ENCODE assay signal across 18 cellular contexts in genomic region chr14:95331708-95332408, GRCh38. TPM values are rescaled to one million over a fixed set of nuclear protein-coding genes. Genes with fewer than 3 reads are reported as not detected.
DNase-seq lines count a peak whose midpoint lies in the region; ATAC-seq and TF ChIP-seq lines count a peak whose summit lies in the region.
"Had no signal": no experiment of that assay in that cellular context is flagged by ENCODE, and none has a peak within 500 bp of the region (broad histone marks: within the 10 kb centered on the region; RNA-seq: fewer than 3 reads in every experiment).

No MANE protein-coding gene starts in this region.

- no TSS peak for BruUV-seq in MCF 10A (replicated peaks; lab: Mats Ljungman, UMichigan)

- H3K27me3 Mint-ChIP-seq in MCF 10A (ENCODE audit: insufficient read depth, unreplicated experiment) (no peaks in the 10 kb centered on the region), endodermal cell (ENCODE audit: insufficient read depth) (peaks cover 9% of the 10 kb centered on the region)

- H2BK15ac ChIP-seq in neuronal stem cell (ENCODE audit: low read length): peak overlapping the region; percentile 9

- no peak overlapping the region for H3K4me2 ChIP-seq in neuronal stem cell (ENCODE audit: insufficient read depth, low read length, poor library complexity, severe bottlenecking)
- H3K4me2 ChIP-seq: BLaER1 had no signal

- peak; percentile 62 to 84 (median 82) for ATAC-seq in right lobe of liver

- POLR2A ChIA-PET in MCF 10A (lab: Yijun Ruan, JAX): no interaction called here

- WGBS in endodermal cell (ENCODE audit: insufficient coverage in 1 of 2, insufficient read length in 1 of 2), 2 experiments: 89 to 92% methylated on average over 8 to 10 of the region's 10 CpGs
- WGBS in right lobe of liver (ENCODE audit: insufficient coverage, low coverage, low lambda C conversion rate, missing lambda C conversion rate): 50% methylated on average over 4 of the region's 10 CpGs
- no CpG with 5 or more reads among the region's 10 CpGs for WGBS in neuronal stem cell (ENCODE audit: extremely low coverage in 2 of 2, insufficient read length in 2 of 2, insufficient replicate concordance in 1 of 2), 2 donors

- intact Hi-C loops in breast epithelium (cut with DNase I; ENCODE audit: low total_unique reads): no loop called here
- intact Hi-C loops in MCF 10A (cut with micrococcal nuclease): no loop called here
- intact Hi-C loops in right lobe of liver (cut with DNase I): no loop called here

- H3K4ac ChIP-seq in neuronal stem cell (ENCODE audit: low read length): no peak overlapping the region

- H3K4me3 ChIP-seq in breast epithelium (no peak overlapping the region), endodermal cell (ENCODE audit: low read length) (no peak overlapping the region), right lobe of liver (no peak overlapping the region), neuronal stem cell (ENCODE audit: low read length in 2 of 2) (no peak overlapping the region)
- H3K4me3 ChIP-seq: BLaER1, GM23248, HAP-1 had no signal

- H3K36me3 ChIP-seq in breast epithelium (no peaks in the 10 kb centered on the region), endodermal cell (ENCODE audit: control insufficient read depth, insufficient read depth, low read length) (no peaks in the 10 kb centered on the region), right lobe of liver (no peaks in the 10 kb centered on the region), neuronal stem cell (replicated peaks in 1 of 2; ENCODE audit: control insufficient read depth in 2 of 2, insufficient read depth in 2 of 2, low read length in 2 of 2) (no peaks in the 10 kb centered on the region)
- H3K36me3 ChIP-seq: BLaER1, HAP-1 had no signal

- no peak overlapping the region for H4K91ac ChIP-seq in neuronal stem cell (ENCODE audit: low read depth, low read length, poor library complexity)

- no peak overlapping the region for H2BK12ac ChIP-seq in neuronal stem cell (ENCODE audit: low read length)

- H3K9ac ChIP-seq in endodermal cell (ENCODE audit: extremely low read depth, low read length, poor library complexity, severe bottlenecking): no peak overlapping the region
- H3K9ac ChIP-seq in neuronal stem cell (ENCODE audit: low read depth, low read length, poor library complexity): no peak overlapping the region
- H3K9ac ChIP-seq: BLaER1, GM23248 had no signal

- H2BK5ac ChIP-seq in neuronal stem cell (ENCODE audit: low read length): no peak overlapping the region

- H3K36me3 Mint-ChIP-seq in MCF 10A (ENCODE audit: insufficient read depth, unreplicated experiment) (no peaks in the 10 kb centered on the region), endodermal cell (ENCODE audit: low read depth) (no peaks in the 10 kb centered on the region)
- H3K36me3 Mint-ChIP-seq: CD8-positive, alpha-beta memory T cell had no signal

- no peak overlapping the region for H2BK120ac ChIP-seq in neuronal stem cell (ENCODE audit: low read depth, low read length)

- no peak overlapping the region for H3K27ac Mint-ChIP-seq in MCF 10A (ENCODE audit: low read depth, unreplicated experiment)
- no peak overlapping the region for H3K27ac Mint-ChIP-seq in endodermal cell
- H3K27ac Mint-ChIP-seq: HFFc6 had no signal

- H3K23ac ChIP-seq in neuronal stem cell (ENCODE audit: low read depth, low read length, poor library complexity): no peak overlapping the region

- peak overlapping the region; percentile 30 for H2AK5ac ChIP-seq in neuronal stem cell (ENCODE audit: low read depth, low read length)

- no peak for DNase-seq in breast epithelium (ENCODE audit: low spot score in 2 of 2)
- DNase-seq in MCF 10A (ENCODE audit: unreplicated experiment): no peak
- DNase-seq in endodermal cell: peak; percentile 21
- DNase-seq in right lobe of liver: peak in 2 of 3 donors; percentile 70 to 84
- no peak for DNase-seq in neuronal stem cell (ENCODE audit: low spot score)
- DNase-seq in stimulated activated CD4-positive, alpha-beta T cell treated with anti-CD3 and anti-CD28 coated beads, Interleukin-12 subunit alpha, Interleukin-12 subunit beta, amount 100 ng/mL, for 4 hours: no peak
- no peak for DNase-seq in H4 (ENCODE audit: low spot score)
- DNase-seq in NCI-H526 (lab: John Stamatoyannopoulos, UW): no peak
- DNase-seq: 8988T; AML-193; Caco-2; CD8-positive, alpha-beta memory T cell; DND-41; GDM1; GM23248; HFFc6 had no signal

- H2AFZ ChIP-seq in neuronal stem cell (ENCODE audit: low read length): no peak overlapping the region
- H2AFZ ChIP-seq: GM23248 had no signal

- H3K9me3 ChIP-seq in breast epithelium: peaks cover 0 to 4% of the 10 kb centered on the region in 2 donors
- H3K9me3 ChIP-seq in endodermal cell (ENCODE audit: control insufficient read depth, low read length): peaks cover 6% of the 10 kb centered on the region
- no peaks in the 10 kb centered on the region for H3K9me3 ChIP-seq in right lobe of liver
- H3K9me3 ChIP-seq in neuronal stem cell (replicated peaks in 1 of 2; ENCODE audit: control insufficient read depth in 2 of 2, insufficient read depth in 1 of 2, low read depth in 1 of 2, low read length in 2 of 2): peaks cover 1 to 8% of the 10 kb centered on the region in 2 donors
- H3K9me3 ChIP-seq: Caco-2, HAP-1 had no signal

- H4K8ac ChIP-seq in neuronal stem cell (ENCODE audit: low read depth, low read length): no peak overlapping the region

- H3K27me3 ChIP-seq in breast epithelium (no peaks in the 10 kb centered on the region), endodermal cell (ENCODE audit: control insufficient read depth, insufficient read depth, low read length, poor library complexity, severe bottlenecking) (no peaks in the 10 kb centered on the region), right lobe of liver (no peaks in the 10 kb centered on the region), neuronal stem cell (ENCODE audit: control insufficient read depth in 3 of 3, insufficient read depth in 3 of 3, low read depth in 1 of 3, low read length in 3 of 3) (peaks cover 0 to 6% (median 0%) of the 10 kb centered on the region in 3 experiments)
- H3K27me3 ChIP-seq: BLaER1 had no signal

- peak overlapping the region; percentile 28 for H3K14ac ChIP-seq in neuronal stem cell (ENCODE audit: low read length)

- H3K4me1 ChIP-seq in breast epithelium (peaks cover 0 to 5% of the 10 kb centered on the region in 2 donors), endodermal cell (ENCODE audit: control insufficient read depth, insufficient read depth, low read length) (no peaks in the 10 kb centered on the region), right lobe of liver (peaks cover 0 to 21% (median 6%) of the 10 kb centered on the region in 4 donors), neuronal stem cell (ENCODE audit: control insufficient read depth in 2 of 2, insufficient read depth in 1 of 2, low read depth in 1 of 2, low read length in 2 of 2) (peaks cover 0 to 4% of the 10 kb centered on the region in 2 donors)
- H3K4me1 ChIP-seq: Caco-2, HAP-1 had no signal

- no peak for TF ChIP-seq POLR2A in breast epithelium (IDR thresholded peaks at IDR 0.05)
- TF ChIP-seq POLR2A in right lobe of liver (IDR thresholded peaks at IDR 0.05): no peak

- H3K4me1 Mint-ChIP-seq in MCF 10A (ENCODE audit: insufficient read depth, unreplicated experiment): peaks cover 13% of the 10 kb centered on the region
- no peaks in the 10 kb centered on the region for H3K4me1 Mint-ChIP-seq in endodermal cell
- H3K4me1 Mint-ChIP-seq: CD8-positive, alpha-beta memory T cell had no signal

- H3K79me1 ChIP-seq in neuronal stem cell (ENCODE audit: low read depth, low read length): no peaks in the 10 kb centered on the region

- H3K9me3 Mint-ChIP-seq in MCF 10A (ENCODE audit: unreplicated experiment) (no peaks in the 10 kb centered on the region), endodermal cell (peaks cover 10% of the 10 kb centered on the region)
- H3K9me3 Mint-ChIP-seq: CD8-positive, alpha-beta memory T cell had no signal

- CTCF ChIA-PET in MCF 10A (lab: Yijun Ruan, JAX): no interaction called here

- H3K4me3 Mint-ChIP-seq in MCF 10A (ENCODE audit: unreplicated experiment): no peak overlapping the region
- H3K4me3 Mint-ChIP-seq in endodermal cell: no peak overlapping the region
- H3K4me3 Mint-ChIP-seq: CD8-positive, alpha-beta memory T cell; HFFc6 had no signal

- H3K27ac ChIP-seq in breast epithelium (peak overlapping the region; percentile 21 to 44), endodermal cell (ENCODE audit: low read depth, low read length) (no peak overlapping the region), right lobe of liver (peak overlapping the region in 2 of 3 donors; percentile 39 to 70), neuronal stem cell (replicated peaks; ENCODE audit: low read length) (no peak overlapping the region)
- H3K27ac ChIP-seq: BLaER1, GM23248 had no signal

- TF ChIP-seq CTCF in breast epithelium (IDR thresholded peaks at IDR 0.05) (no peak), MCF 10A (IDR thresholded peaks at IDR 0.05; ENCODE audit: unreplicated experiment) (no peak), endodermal cell (conservative IDR thresholded peaks at IDR 0.05) (no peak), right lobe of liver (IDR thresholded peaks at IDR 0.05) (no peak)

- H3K18ac ChIP-seq in neuronal stem cell (ENCODE audit: low read length): peak overlapping the region; percentile 13

RNA-seq across cellular contexts. Expression of gene CLMN, which starts 12.2 kb away (rescaled TPM):
- total RNA-seq in breast epithelium (10 to 100 TPM; 23.7 to 73.6 (median 48.5) TPM), MCF 10A (2022) (15.7 and 17.9 TPM in 2 replicates), endodermal cell (10 to 100 TPM in 1 of 2 donors, 1 to 10 TPM in 1; 9.5 to 11.7 TPM), right lobe of liver (10 to 100 TPM; 18.4 to 91.8 (median 47.8) TPM)
- polyA plus RNA-seq in endodermal cell (2013, experiment 1 of 2): 9.5 TPM
- polyA plus RNA-seq in endodermal cell (2013, experiment 2 of 2): 8.2 TPM
- 7.4 TPM for polyA plus RNA-seq in neuronal stem cell (2013, experiment 1 of 2)
- 7.1 TPM for polyA plus RNA-seq in neuronal stem cell (2013, experiment 2 of 2)
- total RNA-seq in H4 (2014; rRNA removed; shearing (Covaris generic)): 3.7 and 4.5 TPM in 2 replicates

Comparison
In these comparisons a context has a peak if more than half of its experiments do, and no peak if none do; other contexts are left out.
1. DNase-seq: peak in endodermal cell (single experiment) and right lobe of liver (2 of 3); none in breast epithelium (0 of 2), MCF 10A (single experiment), neuronal stem cell (single experiment), stimulated activated CD4-positive, alpha-beta T cell treated with anti-CD3 and anti-CD28 coated beads, Interleukin-12 subunit alpha, Interleukin-12 subunit beta, amount 100 ng/mL, for 4 hours (single experiment), H4 (single experiment) and NCI-H526 (0 of 2).
2. H3K27ac ChIP-seq: peak in breast epithelium (2 of 2) and right lobe of liver (2 of 3); none in endodermal cell (single experiment) and neuronal stem cell (single experiment).